In genomic region chr11:69048056-69048717, GRCh38 we compare ENCODE assay signal across 10 cellular contexts. TPM values are rescaled to one million over a fixed set of nuclear protein-coding genes. Genes with fewer than 3 reads are reported as not detected.
DNase-seq lines count a peak whose midpoint lies in the region; ATAC-seq and FAIRE-seq lines count a peak whose summit lies in the region.
"Had no signal": no experiment of that assay in that cellular context is flagged by ENCODE, and none has a peak within 500 bp of the region (broad histone marks: within the 10 kb centered on the region; RNA-seq: fewer than 3 reads in every experiment).

No MANE protein-coding gene starts in this region.

- H3K27ac ChIP-seq in iPS-20b (ENCODE audit: low read length) (no peak overlapping the region), thymus (ENCODE audit: low read depth) (no peak overlapping the region)

- H3K9me3 Mint-ChIP-seq in activated T-cell treated with anti-CD3 and anti-CD28 coated beads, Interleukin-2, amount 50 U/mL, for 72 hours, result no peaks in the 10 kb centered on the region
- H3K9me3 Mint-ChIP-seq in activated T-helper 1 cell treated with anti-CD3 and anti-CD28 coated beads, Interleukin-12 subunit alpha, Interleukin-12 subunit beta, Interleukin-2, Interleukin-4 antibody, amounts not matched to agents 30 ng/mL and 10 ng/mL and 1 ng/mL, durations not matched to agents 14 hours and 24 hours and 36 hours, result no peaks in the 10 kb centered on the region

- peaks cover 29% of the 10 kb centered on the region for H3K4me1 Mint-ChIP-seq in activated T-cell treated with anti-CD3 and anti-CD28 coated beads, Interleukin-2, amount 50 U/mL, for 72 hours (ENCODE audit: low read depth)
- H3K4me1 Mint-ChIP-seq in activated T-helper 1 cell treated with anti-CD3 and anti-CD28 coated beads, Interleukin-12 subunit alpha, Interleukin-12 subunit beta, Interleukin-2, Interleukin-4 antibody, amounts not matched to agents 30 ng/mL and 10 ng/mL and 1 ng/mL, durations not matched to agents 14 hours and 24 hours and 36 hours (ENCODE audit: low read depth), result peaks cover 14% of the 10 kb centered on the region

- DNase-seq in activated T-cell treated with anti-CD3 and anti-CD28 coated beads, Interleukin-2, amount 50 U/mL, for 72 hours, result no peak
- DNase-seq in activated T-cell treated with anti-CD3 and anti-CD28 coated beads for 4 hours (no peak), posterior vena cava (ENCODE audit: low spot score) (no peak), HTR-8/SVneo (ENCODE audit: insufficient read length, low spot score) (no peak)
- no peak for DNase-seq in activated T-helper 1 cell treated with anti-CD3 and anti-CD28 coated beads, Interleukin-12 subunit alpha, Interleukin-12 subunit beta, Interleukin-2, Interleukin-4 antibody, amounts not matched to agents 30 ng/mL and 10 ng/mL and 1 ng/mL, durations not matched to agents 14 hours and 24 hours and 36 hours (ENCODE audit: low spot score)

- ATAC-seq in activated T-cell treated with anti-CD3 and anti-CD28 coated beads, Interleukin-2, amount 50 U/mL, for 72 hours (replicated peaks in 1 of 2), result peak in 1 of 2 donors; percentile 36
- no peak for ATAC-seq in GM21825 (IDR thresholded peaks at IDR 0.05; ENCODE audit: unreplicated experiment)

- peak overlapping the region; percentile 82 for H3K4me3 ChIP-seq in iPS-20b (ENCODE audit: low read length)
- H3K4me3 ChIP-seq in thymus (ENCODE audit: low read length), result peak overlapping the region; percentile 97

- 48% methylated on average over 10 of the region's 10 CpGs for WGBS in thymus

- intact Hi-C loops in activated T-helper 1 cell treated with anti-CD3 and anti-CD28 coated beads, Interleukin-12 subunit alpha, Interleukin-12 subunit beta, Interleukin-2, Interleukin-4 antibody, amounts not matched to agents 30 ng/mL and 10 ng/mL and 1 ng/mL, durations not matched to agents 14 hours and 24 hours and 36 hours (cut with micrococcal nuclease), result loop anchor here (1.0 to 5.0 kb wide), 7 partner anchors 144 to 1155 kb away; partner anchors contain the start of genes FADD, LTO1, PPP6R3 and TESMIN
- intact Hi-C loops in posterior vena cava (cut with DNase I), result loop anchor here (2.0 to 5.0 kb wide), 2 partner anchors 34 to 39 kb away; no protein-coding TSS in a partner anchor

- no peaks in the 10 kb centered on the region for H3K27me3 ChIP-seq in iPS-20b (ENCODE audit: insufficient read depth, low read length)
- H3K27me3 ChIP-seq in thymus (ENCODE audit: control insufficient read depth, insufficient read depth), result no peaks in the 10 kb centered on the region

- no peaks in the 10 kb centered on the region for H3K36me3 ChIP-seq in iPS-20b (ENCODE audit: insufficient read depth, low read depth, low read length)
- H3K36me3 ChIP-seq in thymus (ENCODE audit: control insufficient read depth, insufficient read depth), result peaks cover 3% of the 10 kb centered on the region

- H3K4me3 Mint-ChIP-seq in activated T-cell treated with anti-CD3 and anti-CD28 coated beads, Interleukin-2, amount 50 U/mL, for 72 hours, result peak overlapping the region; percentile 74 to 85
- H3K4me3 Mint-ChIP-seq in activated T-helper 1 cell treated with anti-CD3 and anti-CD28 coated beads, Interleukin-12 subunit alpha, Interleukin-12 subunit beta, Interleukin-2, Interleukin-4 antibody, amounts not matched to agents 30 ng/mL and 10 ng/mL and 1 ng/mL, durations not matched to agents 14 hours and 24 hours and 36 hours, result peak overlapping the region; percentile 76

- H3K9me3 ChIP-seq in iPS-20b (ENCODE audit: insufficient read depth, low read depth, low read length), result no peaks in the 10 kb centered on the region
- no peaks in the 10 kb centered on the region for H3K9me3 ChIP-seq in thymus (ENCODE audit: control insufficient read depth)

- peaks cover 13% of the 10 kb centered on the region for H3K4me1 ChIP-seq in iPS-20b (ENCODE audit: insufficient read depth, low read length)
- H3K4me1 ChIP-seq in thymus (ENCODE audit: control insufficient read depth, insufficient read depth, low read length), result peaks cover 20% of the 10 kb centered on the region

- H3K27ac Mint-ChIP-seq in activated T-cell treated with anti-CD3 and anti-CD28 coated beads, Interleukin-2, amount 50 U/mL, for 72 hours, result peak overlapping the region; percentile 68
- H3K27ac Mint-ChIP-seq in activated T-helper 1 cell treated with anti-CD3 and anti-CD28 coated beads, Interleukin-12 subunit alpha, Interleukin-12 subunit beta, Interleukin-2, Interleukin-4 antibody, amounts not matched to agents 30 ng/mL and 10 ng/mL and 1 ng/mL, durations not matched to agents 14 hours and 24 hours and 36 hours, result peak overlapping the region; percentile 70

- H3K36me3 Mint-ChIP-seq in activated T-cell treated with anti-CD3 and anti-CD28 coated beads, Interleukin-2, amount 50 U/mL, for 72 hours (ENCODE audit: insufficient read depth in 2 of 2), result no peaks in the 10 kb centered on the region
- H3K36me3 Mint-ChIP-seq in activated T-helper 1 cell treated with anti-CD3 and anti-CD28 coated beads, Interleukin-12 subunit alpha, Interleukin-12 subunit beta, Interleukin-2, Interleukin-4 antibody, amounts not matched to agents 30 ng/mL and 10 ng/mL and 1 ng/mL, durations not matched to agents 14 hours and 24 hours and 36 hours (ENCODE audit: low read depth), result no peaks in the 10 kb centered on the region

- peaks cover 7% of the 10 kb centered on the region for H3K27me3 Mint-ChIP-seq in activated T-cell treated with anti-CD3 and anti-CD28 coated beads, Interleukin-2, amount 50 U/mL, for 72 hours (ENCODE audit: low read depth)
- peaks cover 13% of the 10 kb centered on the region for H3K27me3 Mint-ChIP-seq in activated T-helper 1 cell treated with anti-CD3 and anti-CD28 coated beads, Interleukin-12 subunit alpha, Interleukin-12 subunit beta, Interleukin-2, Interleukin-4 antibody, amounts not matched to agents 30 ng/mL and 10 ng/mL and 1 ng/mL, durations not matched to agents 14 hours and 24 hours and 36 hours (ENCODE audit: insufficient read depth)

- peak overlapping the region; percentile 58; the same call in 1 of the 2 replicates for H3K9ac ChIP-seq in iPS-20b (ENCODE audit: low read depth, low read length)

- no peak for FAIRE-seq in HTR-8/SVneo (lab: Jason Lieb, UNC)
- FAIRE-seq: endometrium had no signal

RNA-seq across cellular contexts. Expression of gene TPCN2, which starts 0.5 kb away (rescaled TPM):
- 10 to 100 TPM; 11.7 to 17.8 TPM for total RNA-seq in activated T-cell treated with anti-CD3 and anti-CD28 coated beads, Interleukin-2, amount 50 U/mL, for 72 hours
- 17.4 and 19.2 TPM in 2 replicates for total RNA-seq in activated T-helper 1 cell treated with anti-CD3 and anti-CD28 coated beads, Interleukin-12 subunit alpha, Interleukin-12 subunit beta, Interleukin-2, Interleukin-4 antibody, amounts not matched to agents 30 ng/mL and 10 ng/mL and 1 ng/mL, durations not matched to agents 14 hours and 24 hours and 36 hours
- polyA plus RNA-seq in thymus, result 9.8 TPM
- total RNA-seq in posterior vena cava, result 10 to 100 TPM; 24.8 to 25.4 TPM

RNA-seq across cellular contexts. Expression of gene MRGPRF, which starts 35.1 kb away (rescaled TPM):
- total RNA-seq in activated T-cell treated with anti-CD3 and anti-CD28 coated beads, Interleukin-2, amount 50 U/mL, for 72 hours, result not detected
- not detected in 2 replicates for total RNA-seq in activated T-helper 1 cell treated with anti-CD3 and anti-CD28 coated beads, Interleukin-12 subunit alpha, Interleukin-12 subunit beta, Interleukin-2, Interleukin-4 antibody, amounts not matched to agents 30 ng/mL and 10 ng/mL and 1 ng/mL, durations not matched to agents 14 hours and 24 hours and 36 hours
- 4.7 TPM for polyA plus RNA-seq in thymus
- total RNA-seq in posterior vena cava, result 100 to 1,000 TPM; 117 to 138 TPM
- total RNA-seq: HT1080 had no signal

Comparison
In these comparisons a context has a peak if more than half of its experiments do, and no peak if none do; other contexts are left out.
1. RNA of gene MRGPRF, which starts 35.1 kb away (total RNA-seq): 117 to 138 TPM in posterior vena cava; not detected in activated T-cell treated with anti-CD3 and anti-CD28 coated beads, Interleukin-2, amount 50 U/mL, for 72 hours and not detected in activated T-helper 1 cell treated with anti-CD3 and anti-CD28 coated beads, Interleukin-12 subunit alpha, Interleukin-12 subunit beta, Interleukin-2, Interleukin-4 antibody, amounts not matched to agents 30 ng/mL and 10 ng/mL and 1 ng/mL, durations not matched to agents 14 hours and 24 hours and 36 hours; every median in the first group is over 100 times any median in the second.